1 cellular context compared by ENCODE assay signal in the genomic region with DNA sequence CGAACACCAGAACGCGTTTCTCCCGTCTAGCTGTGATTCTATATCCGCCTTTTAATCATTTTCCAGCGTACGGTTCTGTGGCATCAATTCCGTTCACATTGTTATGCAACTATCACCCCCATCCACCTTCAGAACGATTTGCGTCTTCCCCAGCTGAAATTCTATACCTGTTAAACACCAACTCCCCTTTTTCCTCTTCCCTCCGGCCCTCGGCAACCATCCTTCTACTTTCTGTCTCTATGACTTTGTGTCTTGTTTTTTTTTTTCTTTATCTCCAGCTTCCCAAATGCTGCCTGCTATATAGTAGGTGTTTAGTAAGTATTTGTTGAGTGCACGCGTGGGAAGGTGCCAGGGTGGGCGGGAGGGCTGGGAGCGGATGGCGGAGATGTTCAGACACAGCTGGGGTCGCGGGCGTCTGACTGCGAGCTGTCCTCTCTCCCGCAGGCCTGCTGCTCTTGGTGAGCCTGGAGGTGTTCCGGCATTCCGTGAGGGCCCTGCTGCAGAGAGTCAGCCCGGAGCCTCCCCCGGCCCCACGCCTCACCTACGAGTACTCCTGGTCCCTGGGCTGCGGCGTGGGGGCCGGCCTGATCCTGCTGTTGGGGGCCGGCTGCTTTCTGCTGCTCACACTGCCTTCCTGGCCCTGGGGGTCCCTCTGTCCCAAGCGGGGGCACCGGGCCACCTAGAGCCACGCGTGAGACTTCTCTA.
TF ChIP-seq lines count a peak whose summit lies in the region.

No MANE protein-coding gene starts in this region.

TF ChIP-seq in HepG2, 621 proteins besides CTCF, POLR2A, EP300 and RAD21:
- TF ChIP-seq THYN1 (CRISPR knock-in tag; IDR thresholded peaks at IDR 0.05; ENCODE audit: borderline replicate concordance, low read depth) (no peak), EED (CRISPR knock-in tag; IDR thresholded peaks at IDR 0.05) (no peak)
